ENCODE assay signal across 37 cellular contexts in the genomic region with DNA sequence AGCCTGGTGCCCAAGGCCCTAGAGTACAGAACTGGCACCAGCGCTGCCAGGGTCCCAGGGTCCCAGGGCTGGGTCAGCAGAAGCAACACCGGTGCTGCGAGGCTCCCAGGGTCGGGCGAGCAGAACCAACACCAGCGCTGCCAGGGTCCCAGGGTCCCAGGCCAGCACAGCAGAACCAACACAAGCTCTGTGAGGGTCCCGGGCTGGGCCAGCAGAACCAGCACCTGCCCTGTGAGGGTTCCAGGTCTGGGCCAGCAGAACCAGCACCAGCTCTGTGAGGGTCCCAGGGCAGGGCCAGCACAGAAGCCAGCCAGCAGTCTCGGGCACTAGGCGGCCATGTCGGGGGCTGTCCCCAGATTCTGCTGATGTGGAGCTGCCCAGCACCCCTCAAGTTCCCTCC.
DNase-seq lines count a peak whose midpoint lies in the region; ATAC-seq, FAIRE-seq and TF ChIP-seq lines count a peak whose summit lies in the region.
"Had no signal": no experiment of that assay in that cellular context is flagged by ENCODE, and none has a peak within 500 bp of the region (broad histone marks: within the 10 kb centered on the region; RNA-seq: fewer than 3 reads in every experiment).

No MANE protein-coding gene starts in this region.

- no peaks in the 10 kb centered on the region for H3K4me1 Mint-ChIP-seq in stimulated activated naive CD8-positive, alpha-beta T cell treated with anti-CD3 and anti-CD28 coated beads, Interleukin-15, amount 100 ng/mL, for 72 hours
- H3K4me1 Mint-ChIP-seq: B cell; CD14-positive monocyte; CD4-positive, alpha-beta memory T cell; CD8-positive, alpha-beta memory T cell had no signal

- H3K27ac ChIP-seq in H1 (ENCODE audit: low read depth, low read length) (no peak overlapping the region), neuronal stem cell (replicated peaks; ENCODE audit: low read length) (no peak overlapping the region)
- H3K27ac ChIP-seq: 22Rv1; A549; BLaER1; BLaER1 treated with 17β-estradiol and CSF1 and Interleukin-3, amounts not matched to agents 10 nM and 100 nM; C4-2B had no signal

- no peak for FAIRE-seq in H1 (lab: Jason Lieb, UNC)
- FAIRE-seq: A204.1, A549, D721Med had no signal

- no peaks in the 10 kb centered on the region for H4K20me1 ChIP-seq in H1 (replicated peaks in 1 of 2; ENCODE audit: control insufficient read depth in 1 of 2, insufficient read depth in 2 of 2, low read length in 2 of 2)
- H4K20me1 ChIP-seq: BLaER1; BLaER1 treated with 17β-estradiol and CSF1 and Interleukin-3, amounts not matched to agents 10 nM and 100 nM had no signal

- no peaks in the 10 kb centered on the region for H3K23me2 ChIP-seq in H1 (ENCODE audit: low read depth, low read length)

- H3K14ac ChIP-seq in H1 (ENCODE audit: insufficient read length) = no peak overlapping the region
- H3K14ac ChIP-seq in neuronal stem cell (ENCODE audit: low read length) = peak overlapping the region; percentile 17

- POLR2A ChIA-PET in H1 (lab: Charles Lee; ENCODE audit: partially characterized antibody) = no interaction called here

- H2BK20ac ChIP-seq in H1 (ENCODE audit: low read length) = no peak overlapping the region

- DNase-seq in stimulated activated naive CD8-positive, alpha-beta T cell treated with anti-CD3 and anti-CD28 coated beads, Interleukin-15, amount 100 ng/mL, for 72 hours = no peak
- no peak for DNase-seq in stimulated activated naive CD8-positive, alpha-beta T cell treated with anti-CD3 and anti-CD28 coated beads, Interleukin-15, Interleukin-2, amounts not matched to agents 100 U/mL and 50 U/mL, for 24 hours
- DNase-seq in H1 (ENCODE audit: low read depth in 1 of 2, low spot score in 2 of 2) (no peak), neuronal stem cell (ENCODE audit: low spot score) (no peak), T-helper 1 cell (no peak)
- DNase-seq: 8988T; ACHN; AML-193; BE2C; C1 segment of cervical spinal cord; Caco-2; Calu3; CD4-positive, alpha-beta memory T cell; CD4-positive, alpha-beta T cell; CD4-positive, CD25-positive, alpha-beta regulatory T cell; CD8-positive, alpha-beta memory T cell; CD8-positive, alpha-beta T cell; COR-L47; DMS 273 treated with DMSO at 0.1 percent for 48 hours; DMS153; DMS53; DMS79; DMS79 treated with DMSO at 0.1 percent for 48 hours; DND-41; EL had no signal

- no peak overlapping the region for H2AFZ ChIP-seq in H1 (ENCODE audit: low read length)
- H2AFZ ChIP-seq in neuronal stem cell (ENCODE audit: low read length) = no peak overlapping the region

- H3K27me3 ChIP-seq in H1 (replicated peaks in 1 of 4; ENCODE audit: control insufficient read depth in 3 of 4, extremely low read depth in 1 of 4, insufficient read depth in 3 of 4, low read length in 3 of 4) (no peaks in the 10 kb centered on the region), neuronal stem cell (ENCODE audit: control insufficient read depth in 3 of 3, insufficient read depth in 3 of 3, low read depth in 1 of 3, low read length in 3 of 3) (no peaks in the 10 kb centered on the region)
- H3K27me3 ChIP-seq: BE2C; BLaER1; BLaER1 treated with 17β-estradiol and CSF1 and Interleukin-3, amounts not matched to agents 10 nM and 100 nM had no signal

- H3K9ac ChIP-seq in H1 (replicated peaks in 1 of 4; ENCODE audit: extremely low read depth in 1 of 4, low read depth in 3 of 4, low read length in 3 of 4) = no peak overlapping the region
- H3K9ac ChIP-seq in neuronal stem cell (ENCODE audit: low read depth, low read length, poor library complexity) = no peak overlapping the region
- H3K9ac ChIP-seq: BLaER1; BLaER1 treated with 17β-estradiol and CSF1 and Interleukin-3, amounts not matched to agents 10 nM and 100 nM had no signal

- TF ChIP-seq POLR2A in H1 (IDR thresholded peaks at IDR 0.05; ENCODE audit: control extremely low read depth in 1 of 2, low read depth in 2 of 2, low read length in 2 of 2) = no peak

- H3K79me1 ChIP-seq in H1 (ENCODE audit: low read depth, low read length) (no peaks in the 10 kb centered on the region), neuronal stem cell (ENCODE audit: low read depth, low read length) (peaks cover 5% of the 10 kb centered on the region)

- H3K4me2 ChIP-seq in H1 (ENCODE audit: insufficient read depth in 1 of 2, low read depth in 2 of 2, low read length in 2 of 2) (no peak overlapping the region), neuronal stem cell (ENCODE audit: insufficient read depth, low read length, poor library complexity, severe bottlenecking) (peak overlapping the region; percentile 18)
- H3K4me2 ChIP-seq: A549; BLaER1; BLaER1 treated with 17β-estradiol and CSF1 and Interleukin-3, amounts not matched to agents 10 nM and 100 nM had no signal

- peak; percentile 14 for ATAC-seq in stimulated activated naive CD8-positive, alpha-beta T cell treated with anti-CD3 and anti-CD28 coated beads, Interleukin-15, amount 100 ng/mL, for 72 hours
- ATAC-seq in stimulated activated naive CD8-positive, alpha-beta T cell treated with anti-CD3 and anti-CD28 coated beads, Interleukin-15, Interleukin-2, amounts not matched to agents 100 U/mL and 50 U/mL, for 24 hours = no peak
- ATAC-seq in esophagus mucosa (peak; percentile 24), GM18907 (IDR thresholded peaks at IDR 0.05; ENCODE audit: unreplicated experiment) (no peak), GM19328 (IDR thresholded peaks at IDR 0.05; ENCODE audit: unreplicated experiment) (no peak)
- ATAC-seq: A549; CD8-positive, alpha-beta T cell had no signal

- WGBS in H1 (ENCODE audit: extremely low coverage in 1 of 2, insufficient coverage in 1 of 2, insufficient read length in 1 of 2, insufficient replicate concordance in 2 of 2, low coverage in 1 of 2, low lambda C conversion rate in 2 of 2, missing lambda C conversion rate in 1 of 2), 2 experiments = 96% methylated on average over 8 of the region's 10 CpGs; no CpG with 5 or more reads in 1 of the 2 experiments
- WGBS in neuronal stem cell (ENCODE audit: extremely low coverage in 2 of 2, insufficient read length in 2 of 2, insufficient replicate concordance in 1 of 2), 2 donors = no CpG with 5 or more reads among the region's 10 CpGs

- H3K9me3 ChIP-seq in H1 (ENCODE audit: insufficient read depth in 2 of 2, low read depth in 1 of 2, low read length in 1 of 2) (no peaks in the 10 kb centered on the region), neuronal stem cell (replicated peaks in 1 of 2; ENCODE audit: control insufficient read depth in 2 of 2, insufficient read depth in 1 of 2, low read depth in 1 of 2, low read length in 2 of 2) (no peaks in the 10 kb centered on the region)
- H3K9me3 ChIP-seq: A549; BE2C; BLaER1; BLaER1 treated with 17β-estradiol and CSF1 and Interleukin-3, amounts not matched to agents 10 nM and 100 nM; Caco-2 had no signal

- peaks cover 43% of the 10 kb centered on the region for H3K27me3 Mint-ChIP-seq in stimulated activated naive CD8-positive, alpha-beta T cell treated with anti-CD3 and anti-CD28 coated beads, Interleukin-15, amount 100 ng/mL, for 72 hours
- H3K27me3 Mint-ChIP-seq: CD4-positive, CD25-positive, alpha-beta regulatory T cell had no signal

- H2BK15ac ChIP-seq in H1 (ENCODE audit: low read length) (no peak overlapping the region), neuronal stem cell (ENCODE audit: low read length) (no peak overlapping the region)

- no peak for TF ChIP-seq RAD21 in H1 (IDR thresholded peaks at IDR 0.05 in 1 of 2, conservative IDR thresholded peaks at IDR 0.05 in 1 of 2; ENCODE audit: low read depth in 2 of 2, low read length in 2 of 2)

- H3K56ac ChIP-seq in H1 (replicated peaks; ENCODE audit: insufficient read length, low read depth, low read length) = no peak overlapping the region

- no peaks in the 10 kb centered on the region for H3K9me3 Mint-ChIP-seq in stimulated activated naive CD8-positive, alpha-beta T cell treated with anti-CD3 and anti-CD28 coated beads, Interleukin-15, amount 100 ng/mL, for 72 hours
- H3K9me3 Mint-ChIP-seq: CD4-positive, alpha-beta memory T cell; CD4-positive, alpha-beta T cell; CD4-positive, CD25-positive, alpha-beta regulatory T cell; CD8-positive, alpha-beta memory T cell; CD8-positive, alpha-beta T cell had no signal

- H2BK120ac ChIP-seq in H1 (replicated peaks; ENCODE audit: low read depth, low read length) = no peak overlapping the region
- H2BK120ac ChIP-seq in neuronal stem cell (ENCODE audit: low read depth, low read length) = no peak overlapping the region

- no peak overlapping the region for H2AK5ac ChIP-seq in H1 (ENCODE audit: low read depth, low read length)
- peak overlapping the region; percentile 25 for H2AK5ac ChIP-seq in neuronal stem cell (ENCODE audit: low read depth, low read length)

- H2BK5ac ChIP-seq in H1 (ENCODE audit: low read depth, low read length) (no peak overlapping the region), neuronal stem cell (ENCODE audit: low read length) (no peak overlapping the region)

- H3K27ac Mint-ChIP-seq in stimulated activated naive CD8-positive, alpha-beta T cell treated with anti-CD3 and anti-CD28 coated beads, Interleukin-15, amount 100 ng/mL, for 72 hours = no peak overlapping the region
- H3K27ac Mint-ChIP-seq: B cell; CD14-positive monocyte; CD4-positive, alpha-beta memory T cell; CD4-positive, alpha-beta T cell; CD4-positive, CD25-positive, alpha-beta regulatory T cell; CD8-positive, alpha-beta T cell had no signal

- H3K36me3 ChIP-seq in H1 (ENCODE audit: control insufficient read depth in 2 of 4, insufficient read depth in 4 of 4, low read length in 3 of 4) = no peaks in the 10 kb centered on the region
- no peaks in the 10 kb centered on the region for H3K36me3 ChIP-seq in neuronal stem cell (replicated peaks in 1 of 2; ENCODE audit: control insufficient read depth in 2 of 2, insufficient read depth in 2 of 2, low read length in 2 of 2)
- H3K36me3 ChIP-seq: BE2C; BLaER1; BLaER1 treated with 17β-estradiol and CSF1 and Interleukin-3, amounts not matched to agents 10 nM and 100 nM had no signal

- H3K23ac ChIP-seq in H1 (ENCODE audit: insufficient read length) = no peak overlapping the region
- no peak overlapping the region for H3K23ac ChIP-seq in neuronal stem cell (ENCODE audit: low read depth, low read length, poor library complexity)

- no peak for TF ChIP-seq EP300 in H1 (IDR thresholded peaks at IDR 0.05; ENCODE audit: borderline replicate concordance in 1 of 2, low read depth in 2 of 2, low read length in 2 of 2)

- peak overlapping the region; percentile 18; the same call in 1 of the 2 replicates for H4K8ac ChIP-seq in H1 (ENCODE audit: extremely low read depth, insufficient read depth, low read length)
- no peak overlapping the region for H4K8ac ChIP-seq in neuronal stem cell (ENCODE audit: low read depth, low read length)

- H4K5ac ChIP-seq in H1 (ENCODE audit: insufficient read length, low read depth, low read length) = no peak overlapping the region

- H3K4me1 ChIP-seq in H1 (replicated peaks in 1 of 4; ENCODE audit: control insufficient read depth in 3 of 4, insufficient read depth in 4 of 4, low read length in 3 of 4) = peaks cover 0 to 2% (median 0%) of the 10 kb centered on the region in 4 experiments; a peak in 3 of 7 replicates
- no peaks in the 10 kb centered on the region for H3K4me1 ChIP-seq in neuronal stem cell (ENCODE audit: control insufficient read depth in 2 of 2, insufficient read depth in 1 of 2, low read depth in 1 of 2, low read length in 2 of 2)
- H3K4me1 ChIP-seq: A549; BLaER1; BLaER1 treated with 17β-estradiol and CSF1 and Interleukin-3, amounts not matched to agents 10 nM and 100 nM; Caco-2 had no signal

- TF ChIP-seq CTCF in H1 (IDR thresholded peaks at IDR 0.05; ENCODE audit: control extremely low read depth in 1 of 3, insufficient read depth in 1 of 3, low read depth in 1 of 3, low read length in 3 of 3) = no peak

- no peak overlapping the region for H3K18ac ChIP-seq in H1 (ENCODE audit: extremely low read depth, low read length)
- peak overlapping the region; percentile 48 for H3K18ac ChIP-seq in neuronal stem cell (ENCODE audit: low read length)

- no peak overlapping the region for H4K91ac ChIP-seq in H1 (replicated peaks; ENCODE audit: insufficient read length, low read length)
- no peak overlapping the region for H4K91ac ChIP-seq in neuronal stem cell (ENCODE audit: low read depth, low read length, poor library complexity)

- H3K4me3 ChIP-seq in H1 (ENCODE audit: extremely low read depth in 1 of 4, insufficient read depth in 2 of 4, low read depth in 3 of 4, low read length in 4 of 4) = no peak overlapping the region
- peak overlapping the region in 1 of 2 donors; percentile 62 for H3K4me3 ChIP-seq in neuronal stem cell (ENCODE audit: low read length in 2 of 2)
- H3K4me3 ChIP-seq: A549; BLaER1; BLaER1 treated with 17β-estradiol and CSF1 and Interleukin-3, amounts not matched to agents 10 nM and 100 nM had no signal

- no peaks in the 10 kb centered on the region for H3K79me2 ChIP-seq in H1 (ENCODE audit: control insufficient read depth in 1 of 2, insufficient read depth in 2 of 2, low read length in 2 of 2)

- CTCF ChIA-PET in H1 (lab: Charles Lee; ENCODE audit: partially characterized antibody) = interaction anchor here (1.2 kb wide), 1 partner anchor 11 kb away, joined by 5 read pairs; no protein-coding TSS in a partner anchor

- H2BK12ac ChIP-seq in H1 (ENCODE audit: low read depth, low read length) (peak overlapping the region; percentile 17; the same call in 1 of the 2 replicates), neuronal stem cell (ENCODE audit: low read length) (no peak overlapping the region)

- no peak overlapping the region for H3K4me3 Mint-ChIP-seq in stimulated activated naive CD8-positive, alpha-beta T cell treated with anti-CD3 and anti-CD28 coated beads, Interleukin-15, amount 100 ng/mL, for 72 hours
- H3K4me3 Mint-ChIP-seq: B cell; CD14-positive monocyte; CD4-positive, alpha-beta memory T cell; CD4-positive, alpha-beta T cell; CD4-positive, CD25-positive, alpha-beta regulatory T cell; CD8-positive, alpha-beta memory T cell; CD8-positive, alpha-beta T cell had no signal

- H3K4ac ChIP-seq in H1 (replicated peaks; ENCODE audit: insufficient read length, low read depth, low read length) (no peak overlapping the region), neuronal stem cell (ENCODE audit: low read length) (no peak overlapping the region)

Comparison
In these comparisons a context has a peak if more than half of its experiments do, and no peak if none do; other contexts are left out.
1. ATAC-seq: peak in stimulated activated naive CD8-positive, alpha-beta T cell treated with anti-CD3 and anti-CD28 coated beads, Interleukin-15, amount 100 ng/mL, for 72 hours (single experiment) and esophagus mucosa (single experiment); none in stimulated activated naive CD8-positive, alpha-beta T cell treated with anti-CD3 and anti-CD28 coated beads, Interleukin-15, Interleukin-2, amounts not matched to agents 100 U/mL and 50 U/mL, for 24 hours (single experiment), GM18907 (single experiment) and GM19328 (single experiment).